8 cellular contexts compared by ENCODE assay signal in the genomic region with DNA sequence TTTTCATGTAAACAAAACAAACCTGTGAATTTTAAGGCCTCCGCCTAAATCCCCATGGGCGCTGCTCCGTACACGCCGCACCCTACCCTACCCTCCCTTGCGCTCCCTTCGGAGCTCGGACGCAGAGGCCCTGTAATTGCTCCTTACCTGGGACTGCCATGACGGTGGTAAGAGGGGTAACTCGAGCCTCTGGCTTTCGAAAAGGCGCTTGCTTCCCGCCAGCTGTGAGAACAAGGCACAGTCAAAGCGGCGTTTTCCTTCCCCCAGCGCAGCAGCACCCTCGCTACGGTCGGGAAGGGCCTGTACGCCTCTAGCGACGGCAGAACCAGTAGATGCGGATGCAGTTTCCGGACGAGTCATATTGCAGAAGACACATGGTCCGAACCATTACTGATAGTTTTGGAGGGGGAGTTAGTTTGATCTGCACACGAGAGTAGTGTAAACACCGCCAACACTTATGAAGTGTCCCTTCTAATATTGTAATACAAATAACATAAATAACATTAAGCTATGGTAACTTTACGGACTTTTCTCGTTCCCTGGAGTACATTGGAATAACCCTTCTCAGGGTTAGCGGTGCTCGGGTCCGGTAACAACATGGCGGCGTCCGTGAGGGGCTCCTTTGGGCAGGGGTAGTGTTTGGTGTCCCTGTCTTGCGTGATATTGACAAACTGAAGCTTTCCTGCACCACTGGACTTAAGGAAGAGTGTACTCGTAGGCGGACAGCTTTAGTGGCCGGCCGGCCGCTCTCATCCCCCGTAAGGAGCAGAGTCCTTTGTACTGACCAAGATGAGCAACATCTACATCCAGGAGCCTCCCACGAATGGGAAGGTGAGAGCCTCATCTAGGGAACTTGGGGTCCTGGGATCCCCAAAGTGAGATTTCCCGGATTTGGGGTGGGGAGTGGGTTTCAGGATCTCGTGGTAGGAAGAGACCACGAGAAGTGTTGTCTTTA. TPM values are rescaled to one million over a fixed set of nuclear protein-coding genes. Genes with fewer than 3 reads are reported as not detected.
A peak's percentile ranks its signal among the peaks of the same experiment; 100 is the strongest.
DNase-seq lines count a peak whose midpoint lies in the region; FAIRE-seq and TF ChIP-seq lines count a peak whose summit lies in the region.

A gene with protein sequence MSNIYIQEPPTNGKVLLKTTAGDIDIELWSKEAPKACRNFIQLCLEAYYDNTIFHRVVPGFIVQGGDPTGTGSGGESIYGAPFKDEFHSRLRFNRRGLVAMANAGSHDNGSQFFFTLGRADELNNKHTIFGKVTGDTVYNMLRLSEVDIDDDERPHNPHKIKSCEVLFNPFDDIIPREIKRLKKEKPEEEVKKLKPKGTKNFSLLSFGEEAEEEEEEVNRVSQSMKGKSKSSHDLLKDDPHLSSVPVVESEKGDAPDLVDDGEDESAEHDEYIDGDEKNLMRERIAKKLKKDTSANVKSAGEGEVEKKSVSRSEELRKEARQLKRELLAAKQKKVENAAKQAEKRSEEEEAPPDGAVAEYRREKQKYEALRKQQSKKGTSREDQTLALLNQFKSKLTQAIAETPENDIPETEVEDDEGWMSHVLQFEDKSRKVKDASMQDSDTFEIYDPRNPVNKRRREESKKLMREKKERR (plus strand): TSS at position 573 of the 955 bp plus-strand sequence. CDS start 217 bp downstream, at position 790.
A gene (minus strand): TSS at position 334 of the 955 bp plus-strand sequence. CDS start 174 bp downstream, at position 160.

- no peak within 1 kb of the TSS for H2BK15ac ChIP-seq in H9 (ENCODE audit: low read depth, low read length)

- H3K27me3 Mint-ChIP-seq in H9 (ENCODE audit: low read depth): no peaks in the 10 kb centered on the region

- peaks cover 22 to 27% of the 10 kb centered on the region in 2 experiments for H3K4me1 Mint-ChIP-seq in H9

- H2BK5ac ChIP-seq in H9 (ENCODE audit: insufficient read length, low read length): peak within 1 kb of the TSS; percentile 4

- H3K4me3 Mint-ChIP-seq in H9: peak within 1 kb of the TSS; percentile 100

- no peaks in the 10 kb centered on the region; a peak in 1 of 5 replicates for H3K9me3 Mint-ChIP-seq in H9

- H3K79me2 ChIP-seq in H9 (ENCODE audit: insufficient read depth, low read length): peaks cover 22% of the 10 kb centered on the region; the same call in 1 of the 2 replicates

- peak within 1 kb of the TSS; percentile 18 for H3K56ac ChIP-seq in H9 (ENCODE audit: insufficient read length, low read depth, low read length)

- peaks cover 10% of the 10 kb centered on the region for H3K79me1 ChIP-seq in H9 (ENCODE audit: insufficient read depth, low read depth, low read length, poor library complexity, severe bottlenecking)

- H3K36me3 ChIP-seq in MG63 (peaks cover 22% of the 10 kb centered on the region), neuron (ENCODE audit: insufficient read depth, low read length) (peaks cover 28% of the 10 kb centered on the region), subcutaneous abdominal adipose tissue (ENCODE audit: control insufficient read depth in 5 of 5, insufficient read depth in 5 of 5, low read length in 5 of 5) (peaks cover 8 to 11% (median 9%) of the 10 kb centered on the region in 5 donors)

- H3K27me3 ChIP-seq in H9 (ENCODE audit: insufficient read depth, low read length) (no peaks in the 10 kb centered on the region), MG63 (no peaks in the 10 kb centered on the region), neuron (ENCODE audit: insufficient read depth, low read length) (no peaks in the 10 kb centered on the region), subcutaneous abdominal adipose tissue (ENCODE audit: control insufficient read depth in 5 of 5, insufficient read depth in 4 of 5, low read length in 5 of 5) (no peaks in the 10 kb centered on the region)

- no peak within 1 kb of the TSS for H4K91ac ChIP-seq in H9 (ENCODE audit: insufficient read length, low read depth, low read length)

- no peaks in the 10 kb centered on the region for H4K20me1 ChIP-seq in H9 (ENCODE audit: control insufficient read depth, insufficient read depth, insufficient read length)

- peaks cover 6 to 23% (median 19%) of the 10 kb centered on the region in 3 experiments; a peak in 5 of 7 replicates for H3K36me3 Mint-ChIP-seq in H9 (ENCODE audit: insufficient read depth in 1 of 3, low read depth in 3 of 3)

- H3K14ac ChIP-seq in H9 (ENCODE audit: insufficient read depth, low read length): peak within 1 kb of the TSS; percentile 93

- H3T11ph ChIP-seq in H9 (ENCODE audit: low read length): no peak within 1 kb of the TSS

- H2BK120ac ChIP-seq in H9 (ENCODE audit: low read depth, low read length, poor library complexity, severe bottlenecking): no peak within 1 kb of the TSS

- no peak within 1 kb of the TSS for H2AK5ac ChIP-seq in H9 (ENCODE audit: insufficient read length, low read length)

- H3K4ac ChIP-seq in H9 (ENCODE audit: low read depth, low read length): no peak within 1 kb of the TSS; the same call in 1 of the 2 replicates

- H3K4me1 ChIP-seq in H9 (ENCODE audit: insufficient read depth, low read length) (no peaks in the 10 kb centered on the region), neuron (ENCODE audit: insufficient read depth, low read length) (peaks cover 20% of the 10 kb centered on the region), subcutaneous abdominal adipose tissue (ENCODE audit: control insufficient read depth in 5 of 5, insufficient read depth in 5 of 5, low read length in 5 of 5) (peaks cover 2 to 42% (median 40%) of the 10 kb centered on the region in 5 donors)

- no peak within 1 kb of the TSS for H4K8ac ChIP-seq in H9 (replicated peaks; ENCODE audit: insufficient read length, low read depth, low read length)

- H3K18ac ChIP-seq in H9 (ENCODE audit: insufficient read length, low read depth, low read length): peak within 1 kb of the TSS; percentile 94

- H3K4me3 ChIP-seq in MG63 (peak within 1 kb of the TSS; percentile 97), neuron (ENCODE audit: low read length) (peak within 1 kb of the TSS; percentile 90), subcutaneous abdominal adipose tissue (ENCODE audit: low read depth in 1 of 5, low read length in 5 of 5) (peak within 1 kb of the TSS; percentile 94 to 100 (median 98))

- peak within 1 kb of the TSS; percentile 100 for H3K27ac Mint-ChIP-seq in H9

- H4K5ac ChIP-seq in H9 (ENCODE audit: insufficient read length, low read depth, low read length): peak within 1 kb of the TSS; percentile 34

- no peak within 1 kb of the TSS for H2BK20ac ChIP-seq in H9 (ENCODE audit: low read depth, low read length, poor library complexity, severe bottlenecking)

- peak within 1 kb of the TSS; percentile 94 for H3K9ac ChIP-seq in H9 (ENCODE audit: extremely low read depth, insufficient read length, low read length)
- peak within 1 kb of the TSS; percentile 79 to 99 (median 96) for H3K9ac ChIP-seq in subcutaneous abdominal adipose tissue (ENCODE audit: low read length in 5 of 5)

- H3K27ac ChIP-seq in H9 (ENCODE audit: insufficient read length, low read depth, low read length): peak within 1 kb of the TSS; percentile 62
- peak within 1 kb of the TSS; percentile 90 for H3K27ac ChIP-seq in subcutaneous abdominal adipose tissue (ENCODE audit: low read depth, low read length)

- no peaks in the 10 kb centered on the region for H3K9me3 ChIP-seq in H9 (ENCODE audit: control insufficient read depth, low read depth, low read length)
- H3K9me3 ChIP-seq in MG63: no peaks in the 10 kb centered on the region
- no peaks in the 10 kb centered on the region for H3K9me3 ChIP-seq in neuron (ENCODE audit: low read length)
- H3K9me3 ChIP-seq in subcutaneous abdominal adipose tissue (ENCODE audit: control insufficient read depth in 5 of 5, low read length in 5 of 5): no peaks in the 10 kb centered on the region

- H3K23me2 ChIP-seq in H9 (ENCODE audit: insufficient read length, low read depth, low read length, poor library complexity, severe bottlenecking): peaks cover 4% of the 10 kb centered on the region

- H3K23ac ChIP-seq in H9 (ENCODE audit: insufficient read length, low read depth, low read length): no peak within 1 kb of the TSS

- DNase-seq in H9: peak; percentile 86
- peak; percentile 87 for DNase-seq in MG63
- DNase-seq in SIG-M5 treated with dmso at 0.1 percent for 504 hours (lab: John Stamatoyannopoulos, UW; ENCODE audit: unreplicated experiment): peak; percentile 94
- peak; percentile 62 for DNase-seq in activated gamma-delta T cell treated with anti-CD3 and anti-CD28 coated beads, Interleukin-2, amount 50 U/mL, for 16 hours (ENCODE audit: low read depth)
- DNase-seq in foreskin melanocyte: peak; percentile 88

- WGBS in H9 (ENCODE audit: extremely low coverage, insufficient read length, low lambda C conversion rate): no CpG with 5 or more reads among the region's 48 CpGs

- H2BK12ac ChIP-seq in H9 (ENCODE audit: insufficient read length, low read depth, low read length): no peak within 1 kb of the TSS

- H2AFZ ChIP-seq in H9 (ENCODE audit: low read length) (peak within 1 kb of the TSS; percentile 59), neuron (ENCODE audit: low read depth, low read length) (peak within 1 kb of the TSS; percentile 41)

- peak; percentile 29; the same call in 2 of the 3 replicates for TF ChIP-seq CTCF in H9 (conservative IDR thresholded peaks at IDR 0.05)

- FAIRE-seq in G401.6 (lab: Jason Lieb, UNC): peak; percentile 44

- peak within 1 kb of the TSS; percentile 93 for H3K4me2 ChIP-seq in H9 (ENCODE audit: insufficient read depth, insufficient read length, low read length)

RNA-seq across cellular contexts. Expression of the first gene that starts in this region (rescaled TPM):
- 41.9 TPM in 2 replicates for total RNA-seq in H9 (2021)
- total RNA-seq in MG63 (2014; rRNA removed; shearing (Covaris generic); ENCODE audit: low replicate concordance): 12.3 and 60.7 TPM in 2 replicates

RNA-seq across cellular contexts. Expression of the second gene that starts in this region (rescaled TPM):
- 24.2 and 28.6 TPM in 2 replicates for total RNA-seq in H9 (2021)
- total RNA-seq in MG63 (2014; rRNA removed; shearing (Covaris generic); ENCODE audit: low replicate concordance): 5.1 and 10.4 TPM in 2 replicates

Comparison
In these comparisons a context has a peak if more than half of its experiments do, and no peak if none do; other contexts are left out.
1. Peak in every context shown above with its lines: DNase-seq, H3K4me3 ChIP-seq and H3K27ac ChIP-seq.